Comparison of ENCODE assay signal across 9 cellular contexts in the genomic region with DNA sequence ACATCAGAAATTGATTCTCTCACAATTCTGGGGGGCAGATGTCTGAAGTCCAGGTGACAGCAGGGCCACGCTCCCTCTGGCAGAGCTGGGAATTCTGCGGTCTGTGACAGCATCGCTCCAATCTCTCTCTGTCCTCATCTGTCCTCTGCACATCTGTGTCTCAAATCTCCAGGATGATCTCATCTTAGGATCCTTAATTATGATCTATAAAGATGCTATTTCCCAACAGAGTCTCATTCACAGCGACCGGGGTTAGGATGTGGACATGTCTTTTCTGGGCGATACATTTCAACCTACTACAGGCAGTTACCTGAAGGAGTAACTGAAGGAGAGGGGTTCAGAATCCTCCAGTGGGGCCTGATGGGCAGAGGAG. TPM values are rescaled to one million over a fixed set of nuclear protein-coding genes. Genes with fewer than 3 reads are reported as not detected.
A peak's percentile ranks its signal among the peaks of the same experiment; 100 is the strongest.
DNase-seq lines count a peak whose midpoint lies in the region; ATAC-seq and TF ChIP-seq lines count a peak whose summit lies in the region.
"Had no signal": no experiment of that assay in that cellular context is flagged by ENCODE, and none has a peak within 500 bp of the region (broad histone marks: within the 10 kb centered on the region; RNA-seq: fewer than 3 reads in every experiment).

No MANE protein-coding gene starts in this region.

- DNase-seq in CD8-positive, alpha-beta memory T cell, result no peak
- peak; percentile 45 for DNase-seq in NCI-H69 (lab: John Stamatoyannopoulos, UW)
- DNase-seq in esophagus muscularis mucosa (ENCODE audit: extremely low spot score), result no peak
- DNase-seq in sigmoid colon, result no peak
- DNase-seq in DMS79 treated with DMSO at 0.1 percent for 48 hours (lab: John Stamatoyannopoulos, UW), result no peak
- DNase-seq in CD8-positive, alpha-beta T cell, result no peak
- no peak for DNase-seq in medulla oblongata (ENCODE audit: extremely low spot score)
- no peak for DNase-seq in NCI-H1048 (lab: John Stamatoyannopoulos, UW)
- DNase-seq: activated CD8-positive, alpha-beta memory T cell treated with anti-CD3 and anti-CD28 coated beads, Interleukin-2, amount 50 U/mL, for 4 hours had no signal

- intact Hi-C loops in esophagus muscularis mucosa (cut with DNase I), result no loop called here
- intact Hi-C loops in sigmoid colon (cut with DNase I), result no loop called here
- intact Hi-C loops in CD8-positive, alpha-beta T cell (cut with DNase I, micrococcal nuclease), result no loop called here

- no peak for ATAC-seq in CD8-positive, alpha-beta T cell

- H3K36me3 ChIP-seq in CD8-positive, alpha-beta memory T cell (ENCODE audit: insufficient read depth, low read length), result no peaks in the 10 kb centered on the region
- no peaks in the 10 kb centered on the region for H3K36me3 ChIP-seq in esophagus muscularis mucosa
- H3K36me3 ChIP-seq in sigmoid colon, result no peaks in the 10 kb centered on the region
- H3K36me3 ChIP-seq in CD8-positive, alpha-beta T cell (ENCODE audit: insufficient read depth, low read length), result no peaks in the 10 kb centered on the region

- peaks cover 0 to 3% (median 0%) of the 10 kb centered on the region in 3 donors for H3K36me3 Mint-ChIP-seq in CD8-positive, alpha-beta memory T cell
- no peaks in the 10 kb centered on the region for H3K36me3 Mint-ChIP-seq in CD8-positive, alpha-beta T cell

- H3K4me3 Mint-ChIP-seq in CD8-positive, alpha-beta memory T cell, result peak overlapping the region in 3 of 7 donors; percentile 65 to 80 (median 65)
- H3K4me3 Mint-ChIP-seq in CD8-positive, alpha-beta T cell, result no peak overlapping the region

- H3K4me3 ChIP-seq in CD8-positive, alpha-beta memory T cell (ENCODE audit: low read length), result no peak overlapping the region
- H3K4me3 ChIP-seq in esophagus muscularis mucosa (peak overlapping the region in 3 of 4 donors; percentile 17 to 38 (median 31)), sigmoid colon (no peak overlapping the region)
- H3K4me3 ChIP-seq in CD8-positive, alpha-beta T cell (ENCODE audit: low read depth, low read length), result no peak overlapping the region

- peak overlapping the region in 1 of 8 donors; percentile 32 for H3K27ac Mint-ChIP-seq in CD8-positive, alpha-beta memory T cell
- no peak overlapping the region for H3K27ac Mint-ChIP-seq in CD8-positive, alpha-beta T cell

- CTCF ChIA-PET in CD8-positive, alpha-beta memory T cell (lab: Charles Lee), result no interaction called here
- CTCF ChIA-PET in CD8-positive, alpha-beta T cell (lab: Charles Lee), result no interaction called here

- WGBS in esophagus muscularis mucosa, result 88% methylated on average over 6 of the region's 6 CpGs
- WGBS in sigmoid colon, 2 donors, result 91 to 93% methylated on average over 6 of the region's 6 CpGs

- H3K27me3 Mint-ChIP-seq in CD8-positive, alpha-beta memory T cell, result peaks cover 5 to 8% of the 10 kb centered on the region in 2 donors
- peaks cover 8% of the 10 kb centered on the region for H3K27me3 Mint-ChIP-seq in CD8-positive, alpha-beta T cell (ENCODE audit: low read depth)

- TF ChIP-seq POLR2A in esophagus muscularis mucosa (IDR thresholded peaks at IDR 0.05; ENCODE audit: low read depth) (no peak), sigmoid colon (IDR thresholded peaks at IDR 0.05) (no peak)

- peak overlapping the region; percentile 25 for H3K27ac ChIP-seq in CD8-positive, alpha-beta memory T cell (ENCODE audit: low read depth, low read length)
- H3K27ac ChIP-seq in esophagus muscularis mucosa (replicated peaks in 1 of 4) (peak overlapping the region; percentile 54 to 73 (median 64)), sigmoid colon (peak overlapping the region; percentile 43 to 63 (median 56))
- no peak overlapping the region for H3K27ac ChIP-seq in CD8-positive, alpha-beta T cell (ENCODE audit: low read depth, low read length)

- H3K4me1 ChIP-seq in CD8-positive, alpha-beta memory T cell (ENCODE audit: insufficient read depth, low read length), result peaks cover 7% of the 10 kb centered on the region
- H3K4me1 ChIP-seq in esophagus muscularis mucosa (peaks cover 12 to 14% (median 14%) of the 10 kb centered on the region in 4 donors), sigmoid colon (no peaks in the 10 kb centered on the region)
- H3K4me1 ChIP-seq in CD8-positive, alpha-beta T cell (ENCODE audit: insufficient read depth, low read length), result no peaks in the 10 kb centered on the region

- no peaks in the 10 kb centered on the region for H3K9me3 Mint-ChIP-seq in CD8-positive, alpha-beta memory T cell
- no peaks in the 10 kb centered on the region for H3K9me3 Mint-ChIP-seq in CD8-positive, alpha-beta T cell

- H3K27me3 ChIP-seq in CD8-positive, alpha-beta memory T cell (ENCODE audit: insufficient read depth, low read length, poor library complexity, severe bottlenecking), result no peaks in the 10 kb centered on the region
- no peaks in the 10 kb centered on the region for H3K27me3 ChIP-seq in esophagus muscularis mucosa
- H3K27me3 ChIP-seq in sigmoid colon, result no peaks in the 10 kb centered on the region
- no peaks in the 10 kb centered on the region for H3K27me3 ChIP-seq in CD8-positive, alpha-beta T cell (ENCODE audit: insufficient read depth, low read length)

- H3K9me3 ChIP-seq in CD8-positive, alpha-beta memory T cell (ENCODE audit: low read length), result no peaks in the 10 kb centered on the region
- H3K9me3 ChIP-seq in esophagus muscularis mucosa (no peaks in the 10 kb centered on the region), sigmoid colon (no peaks in the 10 kb centered on the region)
- H3K9me3 ChIP-seq in CD8-positive, alpha-beta T cell (ENCODE audit: low read length), result no peaks in the 10 kb centered on the region

- no peak for TF ChIP-seq CTCF in esophagus muscularis mucosa (IDR thresholded peaks at IDR 0.05)
- no peak for TF ChIP-seq CTCF in sigmoid colon (IDR thresholded peaks at IDR 0.05)
- TF ChIP-seq CTCF in CD8-positive, alpha-beta T cell (IDR thresholded peaks at IDR 0.05), result no peak

- H3K4me1 Mint-ChIP-seq in CD8-positive, alpha-beta memory T cell, result peaks cover 8 to 19% (median 13%) of the 10 kb centered on the region in 3 donors
- peaks cover 5% of the 10 kb centered on the region for H3K4me1 Mint-ChIP-seq in CD8-positive, alpha-beta T cell (ENCODE audit: low read depth)

- TF ChIP-seq EP300 in esophagus muscularis mucosa (IDR thresholded peaks at IDR 0.05) (no peak), sigmoid colon (IDR thresholded peaks at IDR 0.05) (no peak)

- POLR2A ChIA-PET in CD8-positive, alpha-beta memory T cell (lab: Charles Lee), result no interaction called here
- POLR2A ChIA-PET in CD8-positive, alpha-beta T cell (lab: Charles Lee), result no interaction called here

RNA-seq across cellular contexts. Expression of a gene that starts 31.4 kb away (rescaled TPM):
- total RNA-seq in CD8-positive, alpha-beta memory T cell, result 10 to 100 TPM; 29.6 to 32.7 TPM
- 0.06 TPM for polyA plus RNA-seq in CD8-positive, alpha-beta memory T cell
- total RNA-seq in esophagus muscularis mucosa (1 to 10 TPM; 4.6 to 8.2 (median 6.7) TPM), sigmoid colon (1 to 10 TPM; 2.7 to 4.6 (median 3.6) TPM)
- 1 to 10 TPM in 2 of 3 donors, under 1 TPM in 1; 0.23 to 2.1 (median 1.2) TPM for polyA plus RNA-seq in sigmoid colon
- 1 to 10 TPM; 1.3 to 1.4 TPM for total RNA-seq in CD8-positive, alpha-beta T cell

Comparison
In these comparisons a context has a peak if more than half of its experiments do, and no peak if none do; other contexts are left out.
1. H3K4me3 ChIP-seq: peak in esophagus muscularis mucosa (3 of 4); none in CD8-positive, alpha-beta memory T cell (single experiment), sigmoid colon (0 of 4) and CD8-positive, alpha-beta T cell (single experiment).